In the genomic region with DNA sequence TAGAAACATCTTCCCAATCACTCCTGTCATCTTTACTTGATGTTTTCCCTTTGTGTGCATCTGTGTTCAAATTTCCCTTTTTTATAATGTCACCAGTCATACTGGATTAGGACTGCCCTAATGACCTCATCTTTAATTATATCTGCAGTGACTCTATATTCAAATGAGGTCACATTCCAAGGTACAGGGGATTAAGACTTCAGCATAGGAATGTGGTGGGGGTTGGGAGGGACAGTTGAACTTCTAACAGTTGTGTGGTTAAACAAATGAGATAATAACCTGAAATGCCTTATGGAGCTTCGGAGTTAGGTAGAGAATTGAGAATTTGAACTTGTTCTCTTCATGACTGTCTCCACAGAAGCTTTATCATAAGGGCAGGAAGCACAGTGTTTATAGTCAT, we compare ENCODE assay signal across 2 cellular contexts.
TF ChIP-seq lines count a peak whose summit lies in the region.

No MANE protein-coding gene starts in this region.

TF ChIP-seq in IMR-90, 13 proteins besides CTCF, POLR2A, EP300 and RAD21:
- TF ChIP-seq CEBPB (IDR thresholded peaks at IDR 0.05; ENCODE audit: low read depth, low read length) (no peak), MAZ (IDR thresholded peaks at IDR 0.05; ENCODE audit: borderline replicate concordance, low read depth, low read length) (no peak), RFX5 (IDR thresholded peaks at IDR 0.05; ENCODE audit: low read depth, low read length) (no peak), FOS (IDR thresholded peaks at IDR 0.05; ENCODE audit: low read depth, low read length) (no peak), BHLHE40 (IDR thresholded peaks at IDR 0.05; ENCODE audit: low read depth, low read length) (no peak), NFE2L2 (IDR thresholded peaks at IDR 0.05; ENCODE audit: low read depth, low read length) (no peak), MXI1 (IDR thresholded peaks at IDR 0.05; ENCODE audit: borderline replicate concordance, low read depth, low read length) (no peak), MAFK (IDR thresholded peaks at IDR 0.05; ENCODE audit: low read depth, low read length) (no peak), CHD1 (IDR thresholded peaks at IDR 0.05; ENCODE audit: low read depth, low read length) (no peak), RCOR1 (IDR thresholded peaks at IDR 0.05; ENCODE audit: insufficient replicate concordance, low read length) (no peak), SMC3 (IDR thresholded peaks at IDR 0.05; ENCODE audit: low read depth, low read length) (no peak), USF2 (IDR thresholded peaks at IDR 0.05; ENCODE audit: low read depth, low read length) (no peak)
- TF ChIP-seq, protein P1, sequence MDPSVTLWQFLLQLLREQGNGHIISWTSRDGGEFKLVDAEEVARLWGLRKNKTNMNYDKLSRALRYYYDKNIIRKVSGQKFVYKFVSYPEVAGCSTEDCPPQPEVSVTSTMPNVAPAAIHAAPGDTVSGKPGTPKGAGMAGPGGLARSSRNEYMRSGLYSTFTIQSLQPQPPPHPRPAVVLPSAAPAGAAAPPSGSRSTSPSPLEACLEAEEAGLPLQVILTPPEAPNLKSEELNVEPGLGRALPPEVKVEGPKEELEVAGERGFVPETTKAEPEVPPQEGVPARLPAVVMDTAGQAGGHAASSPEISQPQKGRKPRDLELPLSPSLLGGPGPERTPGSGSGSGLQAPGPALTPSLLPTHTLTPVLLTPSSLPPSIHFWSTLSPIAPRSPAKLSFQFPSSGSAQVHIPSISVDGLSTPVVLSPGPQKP (IDR thresholded peaks at IDR 0.05; ENCODE audit: borderline replicate concordance, low read depth, low read length) = no peak

TF ChIP-seq in HepG2, 621 proteins besides CTCF, POLR2A, EP300 and RAD21:
- TF ChIP-seq PITX1 (CRISPR knock-in tag; IDR thresholded peaks at IDR 0.05) (0 out of 2 replicates have a peak, but pooled peaks have one; percentile 45), EEA1 (CRISPR knock-in tag; IDR thresholded peaks at IDR 0.05; ENCODE audit: borderline replicate concordance) (no peak), ATF7 (IDR thresholded peaks at IDR 0.05) (peak; percentile 82), ATF7 (CRISPR knock-in tag; IDR thresholded peaks at IDR 0.05) (no peak)
- TF ChIP-seq, protein P2, sequence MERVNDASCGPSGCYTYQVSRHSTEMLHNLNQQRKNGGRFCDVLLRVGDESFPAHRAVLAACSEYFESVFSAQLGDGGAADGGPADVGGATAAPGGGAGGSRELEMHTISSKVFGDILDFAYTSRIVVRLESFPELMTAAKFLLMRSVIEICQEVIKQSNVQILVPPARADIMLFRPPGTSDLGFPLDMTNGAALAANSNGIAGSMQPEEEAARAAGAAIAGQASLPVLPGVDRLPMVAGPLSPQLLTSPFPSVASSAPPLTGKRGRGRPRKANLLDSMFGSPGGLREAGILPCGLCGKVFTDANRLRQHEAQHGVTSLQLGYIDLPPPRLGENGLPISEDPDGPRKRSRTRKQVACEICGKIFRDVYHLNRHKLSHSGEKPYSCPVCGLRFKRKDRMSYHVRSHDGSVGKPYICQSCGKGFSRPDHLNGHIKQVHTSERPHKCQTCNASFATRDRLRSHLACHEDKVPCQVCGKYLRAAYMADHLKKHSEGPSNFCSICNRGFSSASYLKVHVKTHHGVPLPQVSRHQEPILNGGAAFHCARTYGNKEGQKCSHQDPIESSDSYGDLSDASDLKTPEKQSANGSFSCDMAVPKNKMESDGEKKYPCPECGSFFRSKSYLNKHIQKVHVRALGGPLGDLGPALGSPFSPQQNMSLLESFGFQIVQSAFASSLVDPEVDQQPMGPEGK (CRISPR knock-in tag; IDR thresholded peaks at IDR 0.05) = peak; percentile 16; the same call in 1 of the 2 replicates
- TF ChIP-seq, protein P3, sequence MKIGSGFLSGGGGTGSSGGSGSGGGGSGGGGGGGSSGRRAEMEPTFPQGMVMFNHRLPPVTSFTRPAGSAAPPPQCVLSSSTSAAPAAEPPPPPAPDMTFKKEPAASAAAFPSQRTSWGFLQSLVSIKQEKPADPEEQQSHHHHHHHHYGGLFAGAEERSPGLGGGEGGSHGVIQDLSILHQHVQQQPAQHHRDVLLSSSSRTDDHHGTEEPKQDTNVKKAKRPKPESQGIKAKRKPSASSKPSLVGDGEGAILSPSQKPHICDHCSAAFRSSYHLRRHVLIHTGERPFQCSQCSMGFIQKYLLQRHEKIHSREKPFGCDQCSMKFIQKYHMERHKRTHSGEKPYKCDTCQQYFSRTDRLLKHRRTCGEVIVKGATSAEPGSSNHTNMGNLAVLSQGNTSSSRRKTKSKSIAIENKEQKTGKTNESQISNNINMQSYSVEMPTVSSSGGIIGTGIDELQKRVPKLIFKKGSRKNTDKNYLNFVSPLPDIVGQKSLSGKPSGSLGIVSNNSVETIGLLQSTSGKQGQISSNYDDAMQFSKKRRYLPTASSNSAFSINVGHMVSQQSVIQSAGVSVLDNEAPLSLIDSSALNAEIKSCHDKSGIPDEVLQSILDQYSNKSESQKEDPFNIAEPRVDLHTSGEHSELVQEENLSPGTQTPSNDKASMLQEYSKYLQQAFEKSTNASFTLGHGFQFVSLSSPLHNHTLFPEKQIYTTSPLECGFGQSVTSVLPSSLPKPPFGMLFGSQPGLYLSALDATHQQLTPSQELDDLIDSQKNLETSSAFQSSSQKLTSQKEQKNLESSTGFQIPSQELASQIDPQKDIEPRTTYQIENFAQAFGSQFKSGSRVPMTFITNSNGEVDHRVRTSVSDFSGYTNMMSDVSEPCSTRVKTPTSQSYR (CRISPR knock-in tag; IDR thresholded peaks at IDR 0.05; ENCODE audit: borderline replicate concordance) = peak; percentile 73
